Comparison of ENCODE assay signal across 8 cellular contexts in genomic region chr12:109999983-110000505, GRCh38. TPM values are rescaled to one million over a fixed set of nuclear protein-coding genes. Genes with fewer than 3 reads are reported as not detected.
A peak's percentile ranks its signal among the peaks of the same experiment; 100 is the strongest.
DNase-seq lines count a peak whose midpoint lies in the region; ATAC-seq and TF ChIP-seq lines count a peak whose summit lies in the region.

No MANE protein-coding gene starts in this region.

- CTCF ChIA-PET in activated CD4-positive, alpha-beta T cell treated with anti-CD3 and anti-CD28 coated beads for 36 hours (lab: Charles Lee): interaction anchor here (0.8 to 2.8 kb wide), 2 partner anchors 11 to 12 kb away, joined by 3 to 8 read pairs; no protein-coding TSS in a partner anchor
- CTCF ChIA-PET in RWPE1 (lab: Yijun Ruan, JAX): no interaction called here

- H3K4me3 Mint-ChIP-seq in activated CD4-positive, alpha-beta T cell treated with anti-CD3 and anti-CD28 coated beads for 36 hours: peak overlapping the region; percentile 90

- H3K27ac ChIP-seq in RWPE1 (peak overlapping the region; percentile 77), muscle layer of duodenum (ENCODE audit: low read length) (peak overlapping the region; percentile 75)

- POLR2A ChIA-PET in activated CD4-positive, alpha-beta T cell treated with anti-CD3 and anti-CD28 coated beads for 36 hours (lab: Charles Lee): no interaction called here
- POLR2A ChIA-PET in RWPE1 (lab: Yijun Ruan, JAX; ENCODE audit: low non-redundant PET): no interaction called here

- peak; percentile 52 for DNase-seq in activated CD4-positive, alpha-beta T cell treated with anti-CD3 and anti-CD28 coated beads for 36 hours
- DNase-seq in activated CD4-positive, alpha-beta T cell treated with anti-CD3 and anti-CD28 coated beads, Interleukin-2, amount 50 U/mL, for 4 hours: no peak
- no peak for DNase-seq in RWPE1 (ENCODE audit: low spot score)
- DNase-seq in ecto neural progenitor cell (ENCODE audit: low spot score): peak; percentile 63
- DNase-seq in DMS79 treated with DMSO at 0.1 percent for 48 hours (lab: John Stamatoyannopoulos, UW): no peak
- no peak for DNase-seq in stimulated activated CD4-positive, alpha-beta T cell treated with anti-CD3 and anti-CD28 coated beads, Interleukin-4, amount 100 ng/mL, for 1 hour

- no peaks in the 10 kb centered on the region for H3K27me3 Mint-ChIP-seq in activated CD4-positive, alpha-beta T cell treated with anti-CD3 and anti-CD28 coated beads for 36 hours

- H3K36me3 ChIP-seq in muscle layer of duodenum (ENCODE audit: control insufficient read depth in 1 of 2, insufficient read depth in 2 of 2, low read length in 2 of 2): peaks cover 0 to 4% of the 10 kb centered on the region in 2 donors

- peaks cover 0 to 15% of the 10 kb centered on the region in 2 donors for H3K4me1 ChIP-seq in muscle layer of duodenum (ENCODE audit: control insufficient read depth in 1 of 2, insufficient read depth in 2 of 2, low read length in 2 of 2)

- intact Hi-C loops in activated CD4-positive, alpha-beta T cell treated with anti-CD3 and anti-CD28 coated beads for 36 hours (cut with DNase I, micrococcal nuclease): loop anchor here (5.0 kb wide), 3 partner anchors 37 to 582 kb away; partner anchors contain the start of genes ATP2A2 (in 1 of the 2) and PPTC7 (in 1 of the 2)

- H3K4me3 ChIP-seq in muscle layer of duodenum (ENCODE audit: low read depth in 1 of 2, low read length in 2 of 2): peak overlapping the region; percentile 86 to 92

- no peak for ATAC-seq in activated CD4-positive, alpha-beta T cell treated with anti-CD3 and anti-CD28 coated beads for 36 hours
- ATAC-seq in HG03342 (IDR thresholded peaks at IDR 0.05; ENCODE audit: unreplicated experiment): no peak

- TF ChIP-seq CTCF in RWPE1 (conservative IDR thresholded peaks at IDR 0.05; ENCODE audit: low read depth): no peak

- H3K9me3 ChIP-seq in muscle layer of duodenum (ENCODE audit: control insufficient read depth in 1 of 2, low read length in 2 of 2): no peaks in the 10 kb centered on the region

- peaks cover 68% of the 10 kb centered on the region for H3K4me1 Mint-ChIP-seq in activated CD4-positive, alpha-beta T cell treated with anti-CD3 and anti-CD28 coated beads for 36 hours

- H3K36me3 Mint-ChIP-seq in activated CD4-positive, alpha-beta T cell treated with anti-CD3 and anti-CD28 coated beads for 36 hours (ENCODE audit: low read depth): peaks cover 11% of the 10 kb centered on the region

- H3K27me3 ChIP-seq in muscle layer of duodenum (ENCODE audit: low read depth, low read length): no peaks in the 10 kb centered on the region

- no peaks in the 10 kb centered on the region for H3K9me3 Mint-ChIP-seq in activated CD4-positive, alpha-beta T cell treated with anti-CD3 and anti-CD28 coated beads for 36 hours (ENCODE audit: low read depth)

- H3K27ac Mint-ChIP-seq in activated CD4-positive, alpha-beta T cell treated with anti-CD3 and anti-CD28 coated beads for 36 hours: peak overlapping the region; percentile 93

RNA-seq across cellular contexts. Expression of gene ANKRD13A, which starts 0.8 kb away (rescaled TPM):
- 10 to 100 TPM; 38.2 to 39.8 TPM for total RNA-seq in activated CD4-positive, alpha-beta T cell treated with anti-CD3 and anti-CD28 coated beads for 36 hours

RNA-seq across cellular contexts. Expression of gene GIT2, which starts 3.9 kb away (rescaled TPM):
- 10 to 100 TPM; 50.2 to 58.2 TPM for total RNA-seq in activated CD4-positive, alpha-beta T cell treated with anti-CD3 and anti-CD28 coated beads for 36 hours

RNA-seq across cellular contexts. Expression of gene C12orf76, which starts 48.3 kb away (rescaled TPM):
- total RNA-seq in activated CD4-positive, alpha-beta T cell treated with anti-CD3 and anti-CD28 coated beads for 36 hours: 10 to 100 TPM; 10.2 to 10.5 TPM

Comparison
In these comparisons a context has a peak if more than half of its experiments do, and no peak if none do; other contexts are left out.
1. DNase-seq: peak in activated CD4-positive, alpha-beta T cell treated with anti-CD3 and anti-CD28 coated beads for 36 hours (single experiment) and ecto neural progenitor cell (single experiment); none in activated CD4-positive, alpha-beta T cell treated with anti-CD3 and anti-CD28 coated beads, Interleukin-2, amount 50 U/mL, for 4 hours (0 of 2), RWPE1 (single experiment), DMS79 treated with DMSO at 0.1 percent for 48 hours (single experiment) and stimulated activated CD4-positive, alpha-beta T cell treated with anti-CD3 and anti-CD28 coated beads, Interleukin-4, amount 100 ng/mL, for 1 hour (single experiment).